1 cellular context compared by ENCODE assay signal in genomic region chr7:23476286-23477169, GRCh38.
TF ChIP-seq lines count a peak whose summit lies in the region.

No MANE protein-coding gene starts in this region.

TF ChIP-seq in HEK293, 187 proteins besides CTCF, POLR2A, EP300 and RAD21 (continued from another document):
- TF ChIP-seq ZBTB44 (tag by site-specific recombination; IDR thresholded peaks at IDR 0.05): peak; percentile 81
- 0 out of 2 replicates have a peak, but pooled peaks have one; percentile 55 for TF ChIP-seq ZNF664 (tag by site-specific recombination; IDR thresholded peaks at IDR 0.05)
- no peak for TF ChIP-seq ZNF610 (tag by site-specific recombination; IDR thresholded peaks at IDR 0.05; ENCODE audit: borderline replicate concordance)
- TF ChIP-seq ZNF776 (tag by site-specific recombination; IDR thresholded peaks at IDR 0.05; ENCODE audit: borderline replicate concordance): no peak
- no peak for TF ChIP-seq ZNF792 (tag by site-specific recombination; IDR thresholded peaks at IDR 0.05)
- peak; percentile 87 for TF ChIP-seq PRDM6 (tag by site-specific recombination; IDR thresholded peaks at IDR 0.05)
- TF ChIP-seq PRDM1 (tag by site-specific recombination; IDR thresholded peaks at IDR 0.05): peak; percentile 75; the same call in 1 of the 2 replicates
- TF ChIP-seq ZBTB17 (tag by site-specific recombination; IDR thresholded peaks at IDR 0.05): peak; percentile 49
